ENCODE assay signal across 8 cellular contexts in the genomic region with DNA sequence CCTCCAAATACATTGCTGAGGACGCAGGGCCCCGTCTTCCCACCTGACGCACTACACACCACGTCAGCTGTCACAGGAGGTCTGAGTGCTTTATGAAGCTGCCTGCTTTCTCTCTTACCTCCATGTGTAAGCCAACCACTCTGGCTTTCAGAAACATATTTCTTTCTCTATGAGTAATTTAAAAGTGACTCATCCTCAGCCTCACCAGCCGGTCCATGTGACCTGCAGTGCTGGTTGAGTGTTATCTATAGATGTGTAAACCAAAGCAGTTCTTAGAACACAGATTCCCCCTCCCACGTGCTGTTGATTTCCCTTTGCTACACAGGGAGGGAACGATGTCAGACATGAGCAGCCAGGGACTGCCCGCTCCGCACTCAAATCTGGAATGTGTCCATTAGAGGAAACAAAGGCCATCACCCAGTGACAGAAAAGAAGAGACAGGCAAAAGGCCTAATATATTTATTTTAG.
A peak's percentile ranks its signal among the peaks of the same experiment; 100 is the strongest.
DNase-seq lines count a peak whose midpoint lies in the region; ATAC-seq and TF ChIP-seq lines count a peak whose summit lies in the region.

No MANE protein-coding gene starts in this region.

- no peaks in the 10 kb centered on the region for H3K27me3 Mint-ChIP-seq in activated CD8-positive, alpha-beta memory T cell treated with anti-CD3 and anti-CD28 coated beads, Interleukin-2, amount 10 ng/mL, durations not matched to agents 7 days and 5 days

- no peaks in the 10 kb centered on the region for H4K20me1 ChIP-seq in HCT116 (ENCODE audit: insufficient read depth)

- TF ChIP-seq RAD21 in HCT116 (IDR thresholded peaks at IDR 0.05; ENCODE audit: low read depth): no peak

- TF ChIP-seq CTCF in GM10248 (IDR thresholded peaks at IDR 0.05; ENCODE audit: control extremely low read depth, extremely low read depth, low read depth, missing control alignments): no peak
- no peak for TF ChIP-seq CTCF in HCT116 (IDR thresholded peaks at IDR 0.05 in 2 of 3, conservative IDR thresholded peaks at IDR 0.05 in 1 of 3; ENCODE audit: borderline replicate concordance in 1 of 3, insufficient read depth in 1 of 3, low read depth in 2 of 3, low read length in 2 of 3)
- TF ChIP-seq CTCF in epithelial cell of esophagus (IDR thresholded peaks at IDR 0.05; ENCODE audit: insufficient read depth, low read depth, low read length, missing control alignments): no peak

- RAD21 ChIA-PET in HCT116 (lab: Charles Lee; ENCODE audit: low non-redundant PET in 1 of 2, low total read pairs in 2 of 2, uncharacterized antibody in 2 of 2, unreplicated experiment in 2 of 2): no interaction called here

- peak; percentile 83 for ATAC-seq in HCT116
- ATAC-seq in activated CD8-positive, alpha-beta memory T cell treated with anti-CD3 and anti-CD28 coated beads, Interleukin-2, amount 10 ng/mL, durations not matched to agents 7 days and 5 days: peak; percentile 88

- no peak overlapping the region for H3K9ac ChIP-seq in HCT116 (ENCODE audit: low read length)

- H3K79me2 ChIP-seq in HCT116 (ENCODE audit: insufficient read depth, low read length): no peaks in the 10 kb centered on the region

- H3K9me2 ChIP-seq in HCT116 (ENCODE audit: insufficient read depth): no peaks in the 10 kb centered on the region

- CTCF ChIA-PET in GM10248 (lab: Yijun Ruan, JAX) (interaction anchor here (1.0 to 3.7 kb wide), 15 partner anchors 10 to 161 kb away, joined by 3 to 28 read pairs (median 4); no protein-coding TSS in a partner anchor), HCT116 (lab: Charles Lee) (no interaction called here)
- CTCF ChIA-PET in activated CD8-positive, alpha-beta memory T cell treated with anti-CD3 and anti-CD28 coated beads, Interleukin-2, amount 10 ng/mL, durations not matched to agents 7 days and 5 days (lab: Charles Lee): interaction anchor here (0.9 to 5.1 kb wide), 11 partner anchors 9 to 161 kb away, joined by 3 to 25 read pairs (median 4); no protein-coding TSS in a partner anchor

- BruUV-seq in HCT116 (replicated peaks; lab: Mats Ljungman, UMichigan): no TSS peak

- H3K36me3 ChIP-seq in HCT116 (ENCODE audit: control insufficient read depth in 1 of 2, insufficient read depth in 2 of 2, low read length in 2 of 2): no peaks in the 10 kb centered on the region

- POLR2A ChIA-PET in GM10248 (lab: Yijun Ruan, JAX): interaction anchor here (0.6 to 1.8 kb wide), 6 partner anchors 9 to 286 kb away, joined by 3 to 12 read pairs (median 4); no protein-coding TSS in a partner anchor
- POLR2A ChIA-PET in HCT116 (lab: Charles Lee): no interaction called here

- peak overlapping the region; percentile 90 for H3K27ac Mint-ChIP-seq in activated CD8-positive, alpha-beta memory T cell treated with anti-CD3 and anti-CD28 coated beads, Interleukin-2, amount 10 ng/mL, durations not matched to agents 7 days and 5 days

- intact Hi-C loops in HCT116 (cut with micrococcal nuclease): no loop called here

- no peaks in the 10 kb centered on the region for H3K9me3 ChIP-seq in HCT116 (ENCODE audit: control insufficient read depth in 1 of 2, insufficient read depth in 1 of 2, low read depth in 1 of 2, low read length in 2 of 2)

- H3K27me3 ChIP-seq in HCT116 (ENCODE audit: insufficient read depth, low read length): no peaks in the 10 kb centered on the region

- H3K36me3 Mint-ChIP-seq in activated CD8-positive, alpha-beta memory T cell treated with anti-CD3 and anti-CD28 coated beads, Interleukin-2, amount 10 ng/mL, durations not matched to agents 7 days and 5 days: peaks cover 41% of the 10 kb centered on the region

- H3K4me3 ChIP-seq in HCT116 (replicated peaks in 1 of 2; ENCODE audit: low read depth in 1 of 2, low read length in 2 of 2) (no peak overlapping the region), epithelial cell of esophagus (ENCODE audit: low read length) (no peak overlapping the region)

- no peaks in the 10 kb centered on the region for H3K9me3 Mint-ChIP-seq in activated CD8-positive, alpha-beta memory T cell treated with anti-CD3 and anti-CD28 coated beads, Interleukin-2, amount 10 ng/mL, durations not matched to agents 7 days and 5 days (ENCODE audit: low read depth)

- no peak overlapping the region for H3K27ac ChIP-seq in HCT116 (ENCODE audit: low read depth, low read length)

- no peak for TF ChIP-seq POLR2A in HCT116 (IDR thresholded peaks at IDR 0.05; ENCODE audit: borderline replicate concordance, extremely low read depth, insufficient read depth, insufficient read length)

- peak overlapping the region; percentile 76 for H3K4me3 Mint-ChIP-seq in activated CD8-positive, alpha-beta memory T cell treated with anti-CD3 and anti-CD28 coated beads, Interleukin-2, amount 10 ng/mL, durations not matched to agents 7 days and 5 days

- H3K4me2 ChIP-seq in HCT116 (ENCODE audit: low read length): peak overlapping the region; percentile 18

- no peak overlapping the region for H2AFZ ChIP-seq in HCT116 (ENCODE audit: low read depth, low read length, poor library complexity, severe bottlenecking)

- H3K4me1 ChIP-seq in HCT116 (ENCODE audit: control insufficient read depth in 1 of 2, insufficient read depth in 2 of 2, low read length in 2 of 2): peaks cover 0 to 12% of the 10 kb centered on the region in 2 experiments; a peak in 2 of 4 replicates

- H3K4me1 Mint-ChIP-seq in activated CD8-positive, alpha-beta memory T cell treated with anti-CD3 and anti-CD28 coated beads, Interleukin-2, amount 10 ng/mL, durations not matched to agents 7 days and 5 days: peaks cover 94% of the 10 kb centered on the region

- DNase-seq in GM10248 (ENCODE audit: extremely low spot score) (peak; percentile 73), HCT116 (ENCODE audit: low read depth, low spot score) (no peak), NCI-H2196 (lab: John Stamatoyannopoulos, UW; ENCODE audit: unreplicated experiment) (peak; percentile 50), epithelial cell of esophagus (ENCODE audit: low read depth) (peak; percentile 92), occipital lobe (lab: John Stamatoyannopoulos, UW) (peak; percentile 71), superior temporal gyrus (ENCODE audit: extremely low spot score) (peak; percentile 78), NCI-H2227 (lab: John Stamatoyannopoulos, UW; ENCODE audit: unreplicated experiment) (no peak)
- DNase-seq in activated CD8-positive, alpha-beta memory T cell treated with anti-CD3 and anti-CD28 coated beads, Interleukin-2, amount 10 ng/mL, durations not matched to agents 7 days and 5 days: peak; percentile 93

TF ChIP-seq in HCT116, 20 proteins besides CTCF, POLR2A, EP300 and RAD21:
- no peak for TF ChIP-seq ZFX (IDR thresholded peaks at IDR 0.05)
- no peak for TF ChIP-seq CBX3 (IDR thresholded peaks at IDR 0.05; ENCODE audit: low read depth)
- peak; percentile 61 for TF ChIP-seq JUND (IDR thresholded peaks at IDR 0.05)
- TF ChIP-seq, protein P1, sequence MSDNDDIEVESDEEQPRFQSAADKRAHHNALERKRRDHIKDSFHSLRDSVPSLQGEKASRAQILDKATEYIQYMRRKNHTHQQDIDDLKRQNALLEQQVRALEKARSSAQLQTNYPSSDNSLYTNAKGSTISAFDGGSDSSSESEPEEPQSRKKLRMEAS (IDR thresholded peaks at IDR 0.05): peak; percentile 50
- TF ChIP-seq ELF1 (IDR thresholded peaks at IDR 0.05; ENCODE audit: borderline replicate concordance, low read depth): no peak
- peak; percentile 68 for TF ChIP-seq FOSL1 (IDR thresholded peaks at IDR 0.05; ENCODE audit: low read depth)

Comparison
In these comparisons a context has a peak if more than half of its experiments do, and no peak if none do; other contexts are left out.
1. DNase-seq: peak in GM10248 (single experiment), NCI-H2196 (single experiment), activated CD8-positive, alpha-beta memory T cell treated with anti-CD3 and anti-CD28 coated beads, Interleukin-2, amount 10 ng/mL, durations not matched to agents 7 days and 5 days (single experiment), epithelial cell of esophagus (single experiment), occipital lobe (single experiment) and superior temporal gyrus (single experiment); none in HCT116 (single experiment) and NCI-H2227 (single experiment).